Comparison of ENCODE assay signal across 9 cellular contexts in genomic region chr2:242060212-242060835, GRCh38.
DNase-seq lines count a peak whose midpoint lies in the region; ATAC-seq and TF ChIP-seq lines count a peak whose summit lies in the region.
"Had no signal": no experiment of that assay in that cellular context is flagged by ENCODE, and none has a peak within 500 bp of the region (broad histone marks: within the 10 kb centered on the region; RNA-seq: fewer than 3 reads in every experiment).

No MANE protein-coding gene starts in this region.

- no peaks in the 10 kb centered on the region for H3K9me3 ChIP-seq in right atrium auricular region
- H3K9me3 ChIP-seq in left ventricle myocardium inferior (replicated peaks): peaks cover 8% of the 10 kb centered on the region
- no peaks in the 10 kb centered on the region for H3K9me3 ChIP-seq in adipocyte (ENCODE audit: control insufficient read depth, low read length)
- no peaks in the 10 kb centered on the region for H3K9me3 ChIP-seq in effector memory CD4-positive, alpha-beta T cell (ENCODE audit: control insufficient read depth, low read length)

- ATAC-seq in foreskin keratinocyte: peak; percentile 68

- TF ChIP-seq CTCF in right atrium auricular region (IDR thresholded peaks at IDR 0.05) (no peak), left ventricle myocardium inferior (IDR thresholded peaks at IDR 0.05; ENCODE audit: borderline replicate concordance) (no peak), foreskin keratinocyte (conservative IDR thresholded peaks at IDR 0.05) (no peak), GM10266 (IDR thresholded peaks at IDR 0.05; ENCODE audit: control insufficient read depth, insufficient read depth, low read depth, missing control alignments) (no peak)

- intact Hi-C loops in left ventricle myocardium inferior (cut with micrococcal nuclease): no loop called here

- H3K36me3 ChIP-seq in right atrium auricular region (no peaks in the 10 kb centered on the region), left ventricle myocardium inferior (no peaks in the 10 kb centered on the region), adipocyte (ENCODE audit: control insufficient read depth, insufficient read depth, low read length, severe bottlenecking) (no peaks in the 10 kb centered on the region)
- no peaks in the 10 kb centered on the region for H3K36me3 ChIP-seq in effector memory CD4-positive, alpha-beta T cell (ENCODE audit: control insufficient read depth, insufficient read depth, low read length)

- H3K4me3 ChIP-seq in right atrium auricular region: no peak overlapping the region
- H3K4me3 ChIP-seq in left ventricle myocardium inferior: no peak overlapping the region
- H3K4me3 ChIP-seq in adipocyte (ENCODE audit: low read length): no peak overlapping the region
- H3K4me3 ChIP-seq in effector memory CD4-positive, alpha-beta T cell (ENCODE audit: insufficient read depth, low read depth, low read length, poor library complexity, severe bottlenecking): no peak overlapping the region

- DNase-seq in right atrium auricular region (ENCODE audit: low spot score): peak; percentile 11
- no peak for DNase-seq in left ventricle myocardium inferior
- DNase-seq in adipocyte (ENCODE audit: low read depth): peak; percentile 78
- peak; percentile 51 to 78 for DNase-seq in foreskin keratinocyte
- no peak for DNase-seq in effector memory CD4-positive, alpha-beta T cell
- no peak for DNase-seq in NOMO-1 treated with DMSO at 0.1 percent for 48 hours (lab: John Stamatoyannopoulos, UW; ENCODE audit: unreplicated experiment)
- no peak for DNase-seq in GM10266 (ENCODE audit: extremely low spot score)
- no peak for DNase-seq in NCI-H1105 treated with DMSO at 0.1 percent for 48 hours (lab: John Stamatoyannopoulos, UW)
- DNase-seq: NCI-H1694 had no signal

- H3K27ac ChIP-seq in right atrium auricular region: no peak overlapping the region
- H3K27ac ChIP-seq in left ventricle myocardium inferior (replicated peaks): no peak overlapping the region
- no peak overlapping the region for H3K27ac ChIP-seq in foreskin keratinocyte
- no peak overlapping the region for H3K27ac ChIP-seq in effector memory CD4-positive, alpha-beta T cell (ENCODE audit: insufficient read depth, low read length, poor library complexity, severe bottlenecking)

- H3K27me3 ChIP-seq in right atrium auricular region: no peaks in the 10 kb centered on the region
- H3K27me3 ChIP-seq in left ventricle myocardium inferior (ENCODE audit: low read depth): peaks cover 19% of the 10 kb centered on the region
- peaks cover 24% of the 10 kb centered on the region for H3K27me3 ChIP-seq in adipocyte (replicated peaks; ENCODE audit: control insufficient read depth, insufficient read depth, low read length)
- H3K27me3 ChIP-seq in foreskin keratinocyte: peaks cover 13% of the 10 kb centered on the region
- no peaks in the 10 kb centered on the region for H3K27me3 ChIP-seq in effector memory CD4-positive, alpha-beta T cell (replicated peaks; ENCODE audit: control insufficient read depth, insufficient read depth, low read length, poor library complexity, severe bottlenecking)

- no peaks in the 10 kb centered on the region for H3K4me1 ChIP-seq in right atrium auricular region
- no peaks in the 10 kb centered on the region for H3K4me1 ChIP-seq in left ventricle myocardium inferior
- no peaks in the 10 kb centered on the region for H3K4me1 ChIP-seq in adipocyte (ENCODE audit: control insufficient read depth, insufficient read depth, low read length)
- peaks cover 7% of the 10 kb centered on the region for H3K4me1 ChIP-seq in foreskin keratinocyte
- no peaks in the 10 kb centered on the region for H3K4me1 ChIP-seq in effector memory CD4-positive, alpha-beta T cell (ENCODE audit: control insufficient read depth, insufficient read depth, low read length, poor library complexity, severe bottlenecking)

- H3K9ac ChIP-seq in adipocyte (ENCODE audit: low read length): no peak overlapping the region

Comparison
In these comparisons a context has a peak if more than half of its experiments do, and no peak if none do; other contexts are left out.
1. DNase-seq: peak in right atrium auricular region (single experiment), adipocyte (single experiment) and foreskin keratinocyte (2 of 2); none in left ventricle myocardium inferior (single experiment), effector memory CD4-positive, alpha-beta T cell (0 of 3), NOMO-1 treated with DMSO at 0.1 percent for 48 hours (single experiment), GM10266 (single experiment) and NCI-H1105 treated with DMSO at 0.1 percent for 48 hours (single experiment).